Comparison of ENCODE assay signal across 8 cellular contexts in genomic region chr16:2156025-2156848, GRCh38. TPM values are rescaled to one million over a fixed set of nuclear protein-coding genes. Genes with fewer than 3 reads are reported as not detected.
DNase-seq lines count a peak whose midpoint lies in the region; ATAC-seq and TF ChIP-seq lines count a peak whose summit lies in the region.

No MANE protein-coding gene starts in this region.

- H3K27me3 Mint-ChIP-seq in activated CD8-positive, alpha-beta T cell treated with anti-CD3 and anti-CD28 coated beads for 36 hours, result no peaks in the 10 kb centered on the region

- H3K4me1 Mint-ChIP-seq in activated CD8-positive, alpha-beta T cell treated with anti-CD3 and anti-CD28 coated beads for 36 hours (ENCODE audit: low read depth), result peaks cover 27% of the 10 kb centered on the region

- H3K36me3 Mint-ChIP-seq in activated CD8-positive, alpha-beta T cell treated with anti-CD3 and anti-CD28 coated beads for 36 hours (ENCODE audit: low read depth), result peaks cover 44% of the 10 kb centered on the region

- POLR2A ChIA-PET in activated CD8-positive, alpha-beta T cell treated with anti-CD3 and anti-CD28 coated beads for 36 hours (lab: Charles Lee), result interaction anchor here (0.6 to 7.3 kb wide), 36 partner anchors 7 to 383 kb away, joined by 3 to 95 read pairs (median 6); partner anchors contain the start of genes BRICD5, E4F1, ECI1 and EME2

- peak overlapping the region; percentile 86 for H3K4me3 Mint-ChIP-seq in activated CD8-positive, alpha-beta T cell treated with anti-CD3 and anti-CD28 coated beads for 36 hours

- H3K4me3 ChIP-seq in HFF-Myc (replicated peaks; ENCODE audit: low read depth, low read length) (peak overlapping the region; percentile 79), foreskin fibroblast (ENCODE audit: low read depth in 1 of 2, low read length in 2 of 2) (peak overlapping the region; percentile 89 to 97)

- CTCF ChIA-PET in activated CD8-positive, alpha-beta T cell treated with anti-CD3 and anti-CD28 coated beads for 36 hours (lab: Charles Lee), result interaction anchor here (0.7 to 3.6 kb wide), 7 partner anchors 16 to 192 kb away, joined by 3 to 25 read pairs (median 3); partner anchors contain the start of genes PGP, RPS2 and TSC2

- H3K9me3 Mint-ChIP-seq in activated CD8-positive, alpha-beta T cell treated with anti-CD3 and anti-CD28 coated beads for 36 hours, result no peaks in the 10 kb centered on the region

- DNase-seq in AG20443 (ENCODE audit: low spot score) (peak; percentile 40), HFF-Myc (ENCODE audit: extremely low read depth, low read depth) (no peak), foreskin fibroblast (peak; percentile 78 to 89), retina (peak; percentile 46), NCI-H1436 treated with DMSO at 0.1 percent for 48 hours (lab: John Stamatoyannopoulos, UW) (no peak), GOT3 (lab: John Stamatoyannopoulos, UW) (no peak), NCI-H2107 (lab: John Stamatoyannopoulos, UW) (no peak)
- DNase-seq in activated CD8-positive, alpha-beta T cell treated with anti-CD3 and anti-CD28 coated beads for 36 hours, result no peak

- intact Hi-C loops in activated CD8-positive, alpha-beta T cell treated with anti-CD3 and anti-CD28 coated beads for 36 hours (cut with micrococcal nuclease), result no loop called here

- no peak for ATAC-seq in activated CD8-positive, alpha-beta T cell treated with anti-CD3 and anti-CD28 coated beads for 36 hours

- peak overlapping the region; percentile 89 for H3K27ac Mint-ChIP-seq in activated CD8-positive, alpha-beta T cell treated with anti-CD3 and anti-CD28 coated beads for 36 hours

- no peak for TF ChIP-seq CTCF in HFF-Myc (IDR thresholded peaks at IDR 0.05; ENCODE audit: low read depth, low read length, missing control alignments)
- no peak for TF ChIP-seq CTCF in activated CD8-positive, alpha-beta T cell treated with anti-CD3 and anti-CD28 coated beads for 36 hours (IDR thresholded peaks at IDR 0.05)
- TF ChIP-seq CTCF in foreskin fibroblast (IDR thresholded peaks at IDR 0.05; ENCODE audit: low read depth, low read length), result no peak

RNA-seq across cellular contexts. Expression of gene TRAF7, which starts 0.7 kb away (rescaled TPM):
- total RNA-seq in activated CD8-positive, alpha-beta T cell treated with anti-CD3 and anti-CD28 coated beads for 36 hours, result 10 to 100 TPM; 74.8 to 80.2 TPM

RNA-seq across cellular contexts. Expression of gene RAB26, which starts 7.8 kb away (rescaled TPM):
- total RNA-seq in activated CD8-positive, alpha-beta T cell treated with anti-CD3 and anti-CD28 coated beads for 36 hours, result under 1 TPM; 0.34 to 0.49 TPM

RNA-seq across cellular contexts. Expression of gene PKD1, which starts 20.5 kb away (rescaled TPM):
- 10 to 100 TPM; 74.7 to 85.1 TPM for total RNA-seq in activated CD8-positive, alpha-beta T cell treated with anti-CD3 and anti-CD28 coated beads for 36 hours

RNA-seq across cellular contexts. Expression of gene CASKIN1, which starts 40.2 kb away (rescaled TPM):
- 1 to 10 TPM; 4.4 to 7.2 TPM for total RNA-seq in activated CD8-positive, alpha-beta T cell treated with anti-CD3 and anti-CD28 coated beads for 36 hours

RNA-seq across cellular contexts. Expression of gene MLST8, which starts 49.0 kb away (rescaled TPM):
- total RNA-seq in activated CD8-positive, alpha-beta T cell treated with anti-CD3 and anti-CD28 coated beads for 36 hours, result 10 to 100 TPM; 70.0 to 70.7 TPM

Comparison
In these comparisons a context has a peak if more than half of its experiments do, and no peak if none do; other contexts are left out.
1. DNase-seq: peak in AG20443 (single experiment), foreskin fibroblast (2 of 2) and retina (single experiment); none in HFF-Myc (single experiment), activated CD8-positive, alpha-beta T cell treated with anti-CD3 and anti-CD28 coated beads for 36 hours (single experiment), NCI-H1436 treated with DMSO at 0.1 percent for 48 hours (single experiment), GOT3 (single experiment) and NCI-H2107 (single experiment).